In the genomic region with DNA sequence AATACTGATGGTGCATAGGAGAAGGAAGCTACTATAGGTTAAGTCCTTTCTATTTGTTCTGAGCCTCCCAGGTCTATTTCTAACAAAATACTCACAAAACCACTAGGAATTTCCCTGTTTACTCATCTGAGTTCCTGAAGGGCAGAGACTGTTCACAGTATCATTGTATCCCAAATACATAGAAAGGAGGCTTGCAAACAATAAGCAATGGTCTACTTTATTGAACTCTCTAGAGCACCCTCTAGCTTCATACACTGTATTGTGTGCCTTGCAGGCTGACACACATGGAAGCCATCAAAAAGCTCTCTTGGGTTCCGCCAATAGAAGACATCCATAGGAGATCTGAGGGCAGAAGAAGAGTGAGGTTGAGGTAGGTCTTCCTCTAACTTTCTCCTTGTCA, we compare ENCODE assay signal across 17 cellular contexts.
"Had no signal": no experiment of that assay in that cellular context is flagged by ENCODE, and none has a peak within 500 bp of the region (broad histone marks: within the 10 kb centered on the region; RNA-seq: fewer than 3 reads in every experiment).

No MANE protein-coding gene starts in this region.

- H3K27me3 Mint-ChIP-seq: activated B cell treated with CpG ODN at 0.5 μM for 24 hours; activated CD4-positive, alpha-beta memory T cell treated with anti-CD3 and anti-CD28 coated beads for 36 hours; activated naive CD8-positive, alpha-beta T cell treated with anti-CD3 and anti-CD28 coated beads for 36 hours; stimulated activated naive B cell treated with anti-CD40 and anti-IgM and Interleukin-4, amounts not matched to agents 10 μg/mL and 1 μg/mL and 100 μg/mL, for 72 hours had no signal

- H3K27ac Mint-ChIP-seq: activated B cell treated with CpG ODN at 0.5 μM for 24 hours; activated CD4-positive, alpha-beta memory T cell treated with anti-CD3 and anti-CD28 coated beads for 36 hours; activated naive CD8-positive, alpha-beta T cell treated with anti-CD3 and anti-CD28 coated beads for 36 hours; activated T-helper 1 cell treated with anti-CD3 and anti-CD28 coated beads, Interleukin-12 subunit alpha, Interleukin-12 subunit beta, Interleukin-2, Interleukin-4 antibody, amounts not matched to agents 30 ng/mL and 10 ng/mL and 1 ng/mL, durations not matched to agents 14 hours and 24 hours and 36 hours; endodermal cell; stimulated activated naive B cell treated with anti-CD40 and anti-IgM and Interleukin-4, amounts not matched to agents 10 μg/mL and 1 μg/mL and 100 μg/mL, for 72 hours had no signal

- H3K36me3 Mint-ChIP-seq: activated CD4-positive, alpha-beta memory T cell treated with anti-CD3 and anti-CD28 coated beads for 36 hours; activated naive CD8-positive, alpha-beta T cell treated with anti-CD3 and anti-CD28 coated beads for 36 hours; stimulated activated naive B cell treated with anti-CD40 and anti-IgM and Interleukin-4, amounts not matched to agents 10 μg/mL and 1 μg/mL and 100 μg/mL, for 72 hours had no signal

- H3K4me3 Mint-ChIP-seq: activated B cell treated with CpG ODN at 0.5 μM for 24 hours; activated CD4-positive, alpha-beta memory T cell treated with anti-CD3 and anti-CD28 coated beads for 36 hours; activated naive CD8-positive, alpha-beta T cell treated with anti-CD3 and anti-CD28 coated beads for 36 hours; activated T-helper 1 cell treated with anti-CD3 and anti-CD28 coated beads, Interleukin-12 subunit alpha, Interleukin-12 subunit beta, Interleukin-2, Interleukin-4 antibody, amounts not matched to agents 30 ng/mL and 10 ng/mL and 1 ng/mL, durations not matched to agents 14 hours and 24 hours and 36 hours; endodermal cell; nephron progenitor cell; stimulated activated naive B cell treated with anti-CD40 and anti-IgM and Interleukin-4, amounts not matched to agents 10 μg/mL and 1 μg/mL and 100 μg/mL, for 72 hours had no signal

- H3K9me3 Mint-ChIP-seq: activated B cell treated with CpG ODN at 0.5 μM for 24 hours; activated T-helper 1 cell treated with anti-CD3 and anti-CD28 coated beads, Interleukin-12 subunit alpha, Interleukin-12 subunit beta, Interleukin-2, Interleukin-4 antibody, amounts not matched to agents 30 ng/mL and 10 ng/mL and 1 ng/mL, durations not matched to agents 14 hours and 24 hours and 36 hours; endodermal cell; nephron progenitor cell had no signal

- H3K4me3 ChIP-seq: left lung, upper lobe of right lung had no signal

- H3K4me1 Mint-ChIP-seq: activated B cell treated with CpG ODN at 0.5 μM for 24 hours; activated naive CD8-positive, alpha-beta T cell treated with anti-CD3 and anti-CD28 coated beads for 36 hours; stimulated activated naive B cell treated with anti-CD40 and anti-IgM and Interleukin-4, amounts not matched to agents 10 μg/mL and 1 μg/mL and 100 μg/mL, for 72 hours had no signal

- DNase-seq: activated B cell treated with CpG ODN at 0.5 μM for 24 hours; activated CD4-positive, alpha-beta memory T cell treated with anti-CD3 and anti-CD28 coated beads for 36 hours; activated CD4-positive, alpha-beta T cell treated with anti-CD3 and anti-CD28 coated beads for 4 hours; activated naive CD4-positive, alpha-beta T cell; activated naive CD8-positive, alpha-beta T cell treated with anti-CD3 and anti-CD28 coated beads for 36 hours; activated T-cell treated with anti-CD3 and anti-CD28 coated beads for 4 hours; amniotic stem cell; caudate nucleus; endodermal cell; head of caudate nucleus; left lung; nephron progenitor cell; nucleus accumbens; retina; stimulated activated naive B cell treated with anti-CD40 and anti-IgM and Interleukin-4, amounts not matched to agents 10 μg/mL and 1 μg/mL and 100 μg/mL, for 72 hours; upper lobe of right lung had no signal
